10 cellular contexts compared by ENCODE assay signal in genomic region chr22:38698407-38699094, GRCh38. TPM values are rescaled to one million over a fixed set of nuclear protein-coding genes. Genes with fewer than 3 reads are reported as not detected.
DNase-seq lines count a peak whose midpoint lies in the region; ATAC-seq and TF ChIP-seq lines count a peak whose summit lies in the region.
"Had no signal": no experiment of that assay in that cellular context is flagged by ENCODE, and none has a peak within 500 bp of the region (broad histone marks: within the 10 kb centered on the region; RNA-seq: fewer than 3 reads in every experiment).

No MANE protein-coding gene starts in this region.

- peaks cover 4 to 34% of the 10 kb centered on the region in 2 experiments; a peak in 2 of 3 replicates for H3K36me3 ChIP-seq in HEK293 (ENCODE audit: control insufficient read depth in 2 of 2, insufficient read depth in 1 of 2, low read length in 2 of 2)
- H3K36me3 ChIP-seq in hepatocyte (replicated peaks; ENCODE audit: insufficient read depth, low read depth) = no peaks in the 10 kb centered on the region

- H2AFZ ChIP-seq in hepatocyte = no peak overlapping the region

- peaks cover 3% of the 10 kb centered on the region for H3K27me3 Mint-ChIP-seq in activated T-helper 1 cell treated with anti-CD3 and anti-CD28 coated beads, Interleukin-12 subunit alpha, Interleukin-12 subunit beta, Interleukin-2, Interleukin-4 antibody, amounts not matched to agents 30 ng/mL and 10 ng/mL and 1 ng/mL, durations not matched to agents 14 hours and 24 hours and 36 hours (ENCODE audit: insufficient read depth)

- H3K4me1 ChIP-seq in HEK293 (ENCODE audit: control insufficient read depth, insufficient read depth, low read length) = peaks cover 3% of the 10 kb centered on the region; the same call in 1 of the 2 replicates
- peaks cover 38% of the 10 kb centered on the region for H3K4me1 ChIP-seq in hepatocyte (ENCODE audit: insufficient read depth)

- ATAC-seq in stimulated activated effector memory CD8-positive, alpha-beta T cell treated with anti-CD3 and anti-CD28 coated beads, Interleukin-12 subunit alpha, Interleukin-12 subunit beta, amount 100 ng/mL, for 72 hours = no peak
- ATAC-seq in GM18502 (IDR thresholded peaks at IDR 0.05; ENCODE audit: poor library complexity, unreplicated experiment) = no peak
- ATAC-seq in HG03196 (IDR thresholded peaks at IDR 0.05; ENCODE audit: unreplicated experiment) = no peak

- intact Hi-C loops in activated T-helper 1 cell treated with anti-CD3 and anti-CD28 coated beads, Interleukin-12 subunit alpha, Interleukin-12 subunit beta, Interleukin-2, Interleukin-4 antibody, amounts not matched to agents 30 ng/mL and 10 ng/mL and 1 ng/mL, durations not matched to agents 14 hours and 24 hours and 36 hours (cut with micrococcal nuclease) = no loop called here

- CTCF ChIA-PET in HEK293 (lab: Yijun Ruan, JAX) = interaction anchor here (0.6 to 2.9 kb wide), 6 partner anchors 17 to 199 kb away, joined by 3 to 20 read pairs (median 4); partner anchors contain the start of gene TOMM22

- DNase-seq in activated T-helper 1 cell treated with anti-CD3 and anti-CD28 coated beads, Interleukin-12 subunit alpha, Interleukin-12 subunit beta, Interleukin-2, Interleukin-4 antibody, amounts not matched to agents 30 ng/mL and 10 ng/mL and 1 ng/mL, durations not matched to agents 14 hours and 24 hours and 36 hours (ENCODE audit: low spot score) = no peak
- DNase-seq in hepatocyte (ENCODE audit: low spot score) = no peak
- DNase-seq in stimulated activated effector memory CD8-positive, alpha-beta T cell treated with anti-CD3 and anti-CD28 coated beads, Interleukin-12 subunit alpha, Interleukin-12 subunit beta, amount 100 ng/mL, for 72 hours (ENCODE audit: low spot score in 2 of 2) = no peak
- no peak for DNase-seq in Kasumi-1 (lab: John Stamatoyannopoulos, UW)
- DNase-seq: activated effector memory CD4-positive, alpha-beta T cell treated with anti-CD3 and anti-CD28 coated beads, Interleukin-2, amount 50 U/mL, for 16 hours; NCI-H1417; posterior cingulate gyrus had no signal

- TF ChIP-seq CTCF in HEK293 (tag by site-specific recombination; IDR thresholded peaks at IDR 0.05) = no peak
- no peak for TF ChIP-seq CTCF in hepatocyte (IDR thresholded peaks at IDR 0.05; ENCODE audit: poor library complexity)

- peak overlapping the region; percentile 96 for H3K27ac Mint-ChIP-seq in activated T-helper 1 cell treated with anti-CD3 and anti-CD28 coated beads, Interleukin-12 subunit alpha, Interleukin-12 subunit beta, Interleukin-2, Interleukin-4 antibody, amounts not matched to agents 30 ng/mL and 10 ng/mL and 1 ng/mL, durations not matched to agents 14 hours and 24 hours and 36 hours
- peak overlapping the region; percentile 91 for H3K27ac Mint-ChIP-seq in stimulated activated effector memory CD8-positive, alpha-beta T cell treated with anti-CD3 and anti-CD28 coated beads, Interleukin-12 subunit alpha, Interleukin-12 subunit beta, amount 100 ng/mL, for 72 hours

- H3K36me3 Mint-ChIP-seq in activated T-helper 1 cell treated with anti-CD3 and anti-CD28 coated beads, Interleukin-12 subunit alpha, Interleukin-12 subunit beta, Interleukin-2, Interleukin-4 antibody, amounts not matched to agents 30 ng/mL and 10 ng/mL and 1 ng/mL, durations not matched to agents 14 hours and 24 hours and 36 hours (ENCODE audit: low read depth) = peaks cover 37% of the 10 kb centered on the region
- peaks cover 65% of the 10 kb centered on the region for H3K36me3 Mint-ChIP-seq in stimulated activated effector memory CD8-positive, alpha-beta T cell treated with anti-CD3 and anti-CD28 coated beads, Interleukin-12 subunit alpha, Interleukin-12 subunit beta, amount 100 ng/mL, for 72 hours

- peak overlapping the region; percentile 76 for H3K4me3 ChIP-seq in HEK293 (ENCODE audit: low read depth, low read length)
- peak overlapping the region; percentile 90 for H3K4me3 ChIP-seq in hepatocyte

- no peak overlapping the region for H3K27ac ChIP-seq in HEK293 (ENCODE audit: extremely low read depth, low read depth, low read length)
- H3K27ac ChIP-seq in hepatocyte = peak overlapping the region; percentile 100

- H3K9me3 ChIP-seq in HEK293 (ENCODE audit: control insufficient read depth, insufficient read depth, low read depth, low read length) (no peaks in the 10 kb centered on the region), hepatocyte (ENCODE audit: low read depth) (no peaks in the 10 kb centered on the region)

- H3K4me3 Mint-ChIP-seq in activated T-helper 1 cell treated with anti-CD3 and anti-CD28 coated beads, Interleukin-12 subunit alpha, Interleukin-12 subunit beta, Interleukin-2, Interleukin-4 antibody, amounts not matched to agents 30 ng/mL and 10 ng/mL and 1 ng/mL, durations not matched to agents 14 hours and 24 hours and 36 hours = peak overlapping the region; percentile 90
- peak overlapping the region; percentile 83 for H3K4me3 Mint-ChIP-seq in stimulated activated effector memory CD8-positive, alpha-beta T cell treated with anti-CD3 and anti-CD28 coated beads, Interleukin-12 subunit alpha, Interleukin-12 subunit beta, amount 100 ng/mL, for 72 hours

- POLR2A ChIA-PET in HEK293 (lab: Yijun Ruan, JAX) = interaction anchor here (0.5 to 8.0 kb wide), 7 partner anchors 9 to 300 kb away, joined by 3 to 60 read pairs (median 4); partner anchors contain the start of gene TOMM22

- WGBS in hepatocyte (ENCODE audit: low lambda C conversion rate, missing lambda C conversion rate) = 87% methylated on average over 13 of the region's 13 CpGs

- H3K79me2 ChIP-seq in hepatocyte = peaks cover 63% of the 10 kb centered on the region

- H3K4me1 Mint-ChIP-seq in activated T-helper 1 cell treated with anti-CD3 and anti-CD28 coated beads, Interleukin-12 subunit alpha, Interleukin-12 subunit beta, Interleukin-2, Interleukin-4 antibody, amounts not matched to agents 30 ng/mL and 10 ng/mL and 1 ng/mL, durations not matched to agents 14 hours and 24 hours and 36 hours (ENCODE audit: low read depth) = peaks cover 57% of the 10 kb centered on the region
- H3K4me1 Mint-ChIP-seq in stimulated activated effector memory CD8-positive, alpha-beta T cell treated with anti-CD3 and anti-CD28 coated beads, Interleukin-12 subunit alpha, Interleukin-12 subunit beta, amount 100 ng/mL, for 72 hours = peaks cover 45% of the 10 kb centered on the region

- no peaks in the 10 kb centered on the region for H3K27me3 ChIP-seq in hepatocyte

- peaks cover 9% of the 10 kb centered on the region for H4K20me1 ChIP-seq in hepatocyte (ENCODE audit: insufficient read depth, poor library complexity, severe bottlenecking)

- H3K9me2 ChIP-seq in hepatocyte (replicated peaks; ENCODE audit: insufficient read depth) = no peaks in the 10 kb centered on the region

- no peaks in the 10 kb centered on the region for H3K9me3 Mint-ChIP-seq in activated T-helper 1 cell treated with anti-CD3 and anti-CD28 coated beads, Interleukin-12 subunit alpha, Interleukin-12 subunit beta, Interleukin-2, Interleukin-4 antibody, amounts not matched to agents 30 ng/mL and 10 ng/mL and 1 ng/mL, durations not matched to agents 14 hours and 24 hours and 36 hours
- H3K9me3 Mint-ChIP-seq in stimulated activated effector memory CD8-positive, alpha-beta T cell treated with anti-CD3 and anti-CD28 coated beads, Interleukin-12 subunit alpha, Interleukin-12 subunit beta, amount 100 ng/mL, for 72 hours = no peaks in the 10 kb centered on the region

- H3K4me2 ChIP-seq in hepatocyte = peak overlapping the region; percentile 88

RNA-seq across cellular contexts. Expression of gene JOSD1, which starts 2.2 kb away (rescaled TPM):
- 77.7 and 86.0 TPM in 2 replicates for total RNA-seq in activated T-helper 1 cell treated with anti-CD3 and anti-CD28 coated beads, Interleukin-12 subunit alpha, Interleukin-12 subunit beta, Interleukin-2, Interleukin-4 antibody, amounts not matched to agents 30 ng/mL and 10 ng/mL and 1 ng/mL, durations not matched to agents 14 hours and 24 hours and 36 hours
- total RNA-seq in hepatocyte = 76.0 and 104 TPM in 2 replicates
- 15.8 and 18.6 TPM in 2 replicates for polyA plus RNA-seq in hepatocyte

RNA-seq across cellular contexts. Expression of gene GTPBP1, which starts 7.2 kb away (rescaled TPM):
- total RNA-seq in activated T-helper 1 cell treated with anti-CD3 and anti-CD28 coated beads, Interleukin-12 subunit alpha, Interleukin-12 subunit beta, Interleukin-2, Interleukin-4 antibody, amounts not matched to agents 30 ng/mL and 10 ng/mL and 1 ng/mL, durations not matched to agents 14 hours and 24 hours and 36 hours = 102 and 111 TPM in 2 replicates
- total RNA-seq in hepatocyte = 26.0 and 36.8 TPM in 2 replicates
- polyA plus RNA-seq in hepatocyte = 28.6 and 30.8 TPM in 2 replicates

RNA-seq across cellular contexts. Expression of gene TOMM22, which starts 16.8 kb away (rescaled TPM):
- total RNA-seq in activated T-helper 1 cell treated with anti-CD3 and anti-CD28 coated beads, Interleukin-12 subunit alpha, Interleukin-12 subunit beta, Interleukin-2, Interleukin-4 antibody, amounts not matched to agents 30 ng/mL and 10 ng/mL and 1 ng/mL, durations not matched to agents 14 hours and 24 hours and 36 hours = 153 and 156 TPM in 2 replicates
- total RNA-seq in hepatocyte = 57.7 and 76.3 TPM in 2 replicates
- 70.6 and 80.3 TPM in 2 replicates for polyA plus RNA-seq in hepatocyte

RNA-seq across cellular contexts. Expression of gene CBY1, which starts 42.1 kb away (rescaled TPM):
- 8.6 and 8.8 TPM in 2 replicates for total RNA-seq in activated T-helper 1 cell treated with anti-CD3 and anti-CD28 coated beads, Interleukin-12 subunit alpha, Interleukin-12 subunit beta, Interleukin-2, Interleukin-4 antibody, amounts not matched to agents 30 ng/mL and 10 ng/mL and 1 ng/mL, durations not matched to agents 14 hours and 24 hours and 36 hours
- total RNA-seq in hepatocyte = 19.7 and 20.5 TPM in 2 replicates
- 35.8 and 39.4 TPM in 2 replicates for polyA plus RNA-seq in hepatocyte

RNA-seq across cellular contexts. Expression of gene FAM227A, which starts 42.4 kb away (rescaled TPM):
- 0.16 and 0.78 TPM in 2 replicates for total RNA-seq in activated T-helper 1 cell treated with anti-CD3 and anti-CD28 coated beads, Interleukin-12 subunit alpha, Interleukin-12 subunit beta, Interleukin-2, Interleukin-4 antibody, amounts not matched to agents 30 ng/mL and 10 ng/mL and 1 ng/mL, durations not matched to agents 14 hours and 24 hours and 36 hours
- total RNA-seq in hepatocyte = 1.1 and 2.9 TPM in 2 replicates
- polyA plus RNA-seq in hepatocyte = 0.51 and 2.3 TPM in 2 replicates
